In the genomic region with DNA sequence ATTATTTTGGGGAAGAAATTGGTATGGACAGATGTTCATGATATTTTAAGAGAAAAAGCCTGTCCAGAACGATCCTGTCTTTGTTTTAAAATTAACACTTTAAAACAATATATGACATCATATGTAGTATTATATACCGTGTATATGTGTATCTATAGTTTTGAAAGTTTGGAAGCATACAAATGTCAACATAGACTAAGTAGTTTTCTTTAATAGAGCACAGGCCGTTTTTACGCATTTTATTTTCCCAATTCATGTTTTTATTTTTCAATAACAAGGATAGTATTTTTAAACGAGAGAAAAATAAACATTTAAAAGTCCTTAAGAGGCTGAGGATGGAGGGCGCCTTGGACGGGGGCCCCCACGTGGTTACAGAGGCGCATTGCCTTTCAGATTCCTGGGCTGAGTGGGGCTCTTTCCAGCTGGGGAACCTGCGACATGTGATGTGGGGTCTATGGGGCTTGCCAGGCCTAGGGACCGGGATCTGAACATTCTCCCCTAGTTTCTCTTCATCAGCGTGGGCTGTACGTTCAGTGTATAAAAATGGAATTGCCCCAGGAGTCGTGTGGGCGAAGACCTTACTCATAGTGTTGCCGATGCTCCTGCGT, we compare ENCODE assay signal across 8 cellular contexts.
A peak's percentile ranks its signal among the peaks of the same experiment; 100 is the strongest.
DNase-seq lines count a peak whose midpoint lies in the region; FAIRE-seq lines count a peak whose summit lies in the region.

No MANE protein-coding gene starts in this region.

- H3K4me3 ChIP-seq in small intestine (ENCODE audit: low read depth in 1 of 2, low read length in 2 of 2) = no peak overlapping the region

- H3K9me3 ChIP-seq in KOPT-K1 (ENCODE audit: insufficient read depth, low read length, poor library complexity, severe bottlenecking) = no peaks in the 10 kb centered on the region
- H3K9me3 ChIP-seq in small intestine (ENCODE audit: control insufficient read depth, low read depth) = no peaks in the 10 kb centered on the region

- H3K36me3 ChIP-seq in KOPT-K1 (ENCODE audit: insufficient read depth, low read length) = peaks cover 25% of the 10 kb centered on the region
- H3K36me3 ChIP-seq in small intestine (ENCODE audit: control insufficient read depth in 2 of 2, insufficient read depth in 2 of 2, low read length in 2 of 2) = peaks cover 4 to 6% of the 10 kb centered on the region in 2 donors

- H3K27ac ChIP-seq in KOPT-K1 (ENCODE audit: low read depth, low read length, poor library complexity, severe bottlenecking) (peak overlapping the region; percentile 75), small intestine (ENCODE audit: low read depth in 1 of 2, low read length in 1 of 2) (no peak overlapping the region)

- FAIRE-seq in small intestine (lab: Jason Lieb, UNC) = no peak

- in situ Hi-C loops in T47D (cut with HindIII; ENCODE audit: low pct_unique_long_range_greater_than_20kb, low sequenced_read_pairs) = no loop called here

- DNase-seq in NCI-H2029 (lab: John Stamatoyannopoulos, UW) (peak; percentile 16), NCI-H2029 treated with DMSO at 0.1 percent for 48 hours (lab: John Stamatoyannopoulos, UW) (no peak), UCSD-AML1 (lab: John Stamatoyannopoulos, UW; ENCODE audit: unreplicated experiment) (peak; percentile 29), T47D (ENCODE audit: low read depth in 1 of 2, low spot score in 1 of 2) (peak; percentile 44 to 64), iris pigment epithelial cell (ENCODE audit: low read depth) (peak; percentile 72), small intestine (peak; percentile 61), DMS79 (lab: John Stamatoyannopoulos, UW) (no peak)

- WGBS in small intestine, 3 donors = 20 to 28% (median 24%) methylated on average over 17 of the region's 17 CpGs

- peaks cover 0 to 1% of the 10 kb centered on the region in 2 donors for H3K27me3 ChIP-seq in small intestine (ENCODE audit: control insufficient read depth in 2 of 2, insufficient read depth in 2 of 2, low read length in 2 of 2)

- H3K4me1 ChIP-seq in small intestine (ENCODE audit: control insufficient read depth in 2 of 2, insufficient read depth in 1 of 2, low read depth in 1 of 2, low read length in 1 of 2) = peaks cover 4 to 7% of the 10 kb centered on the region in 2 donors

Comparison
In these comparisons a context has a peak if more than half of its experiments do, and no peak if none do; other contexts are left out.
1. DNase-seq: peak in NCI-H2029 (single experiment), UCSD-AML1 (single experiment), T47D (2 of 2), iris pigment epithelial cell (single experiment) and small intestine (single experiment); none in NCI-H2029 treated with DMSO at 0.1 percent for 48 hours (single experiment) and DMS79 (single experiment).